Comparison of ENCODE assay signal across 10 cellular contexts in the genomic region with DNA sequence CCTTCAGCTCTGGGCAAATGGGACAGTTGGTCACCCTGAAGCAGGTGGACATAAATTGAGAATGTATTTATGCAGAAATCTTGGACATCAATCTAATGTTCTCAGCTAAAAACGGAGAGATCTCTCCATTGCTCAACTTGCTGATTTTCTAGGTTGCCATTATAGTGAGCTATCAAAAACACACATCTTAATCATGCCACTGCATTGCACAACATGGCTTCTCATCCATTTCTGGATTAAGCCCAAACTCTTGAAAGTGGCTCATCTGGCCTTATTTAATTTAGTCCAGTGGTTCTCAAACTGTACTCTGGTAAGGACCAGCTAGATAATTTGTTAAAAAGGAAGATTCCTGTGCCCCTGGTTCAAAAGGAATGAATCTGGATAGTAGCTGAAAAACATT.
A peak's percentile ranks its signal among the peaks of the same experiment; 100 is the strongest.
DNase-seq lines count a peak whose midpoint lies in the region; ATAC-seq and TF ChIP-seq lines count a peak whose summit lies in the region.
"Had no signal": no experiment of that assay in that cellular context is flagged by ENCODE, and none has a peak within 500 bp of the region (broad histone marks: within the 10 kb centered on the region; RNA-seq: fewer than 3 reads in every experiment).

No MANE protein-coding gene starts in this region.

- peaks cover 33% of the 10 kb centered on the region for H3K4me1 ChIP-seq in parathyroid adenoma

- H3K4me2 ChIP-seq in parathyroid adenoma (ENCODE audit: low read length), result no peak overlapping the region

- no peaks in the 10 kb centered on the region for H3K9me3 ChIP-seq in parathyroid adenoma (ENCODE audit: control insufficient read depth, low read length)
- no peaks in the 10 kb centered on the region for H3K9me3 ChIP-seq in WERI-Rb-1 (ENCODE audit: severe bottlenecking)

- H2AFZ ChIP-seq in parathyroid adenoma, result peak overlapping the region; percentile 65

- H3K27ac ChIP-seq in parathyroid adenoma (no peak overlapping the region), WERI-Rb-1 (no peak overlapping the region)

- H3K27me3 ChIP-seq in parathyroid adenoma (ENCODE audit: control insufficient read depth, insufficient read depth, low read length) (no peaks in the 10 kb centered on the region), WERI-Rb-1 (ENCODE audit: insufficient read depth, low read depth, severe bottlenecking) (no peaks in the 10 kb centered on the region)

- DNase-seq in EL, result peak; percentile 42
- DNase-seq in OCI-M1 (lab: John Stamatoyannopoulos, UW), result peak; percentile 50
- peak; percentile 71 for DNase-seq in fibroblast of pulmonary artery (ENCODE audit: low read depth)
- no peak for DNase-seq in stimulated activated CD4-positive, alpha-beta T cell treated with anti-CD3 and anti-CD28 coated beads, Interleukin-2, amount 100 ng/mL, for 24 hours
- DNase-seq in effector CD8-positive, alpha-beta T cell (lab: John Stamatoyannopoulos, UW), result no peak
- no peak for DNase-seq in WERI-Rb-1
- DNase-seq: activated T-cell treated with anti-CD3 and anti-CD28 coated beads, Interleukin-2, amount 50 U/mL, for 24 hours; stimulated activated naive CD8-positive, alpha-beta T cell treated with anti-CD3 and anti-CD28 coated beads, Interleukin-15, amount 100 ng/mL, for 72 hours had no signal

- H3K9ac ChIP-seq in parathyroid adenoma, result no peak overlapping the region

- no peak for TF ChIP-seq CTCF in fibroblast of pulmonary artery (IDR thresholded peaks at IDR 0.05; ENCODE audit: low read length, missing control alignments)
- no peak for TF ChIP-seq CTCF in parathyroid adenoma (IDR thresholded peaks at IDR 0.05)
- TF ChIP-seq CTCF in WERI-Rb-1 (IDR thresholded peaks at IDR 0.05; ENCODE audit: low read depth, low read length), result no peak

- H3K36me3 ChIP-seq in parathyroid adenoma (ENCODE audit: control insufficient read depth, insufficient read depth, low read length) (no peaks in the 10 kb centered on the region), WERI-Rb-1 (no peaks in the 10 kb centered on the region)

- no peaks in the 10 kb centered on the region for H3K79me2 ChIP-seq in parathyroid adenoma

- ATAC-seq in GM21381 (IDR thresholded peaks at IDR 0.05; ENCODE audit: unreplicated experiment), result no peak
- ATAC-seq: stimulated activated naive CD8-positive, alpha-beta T cell treated with anti-CD3 and anti-CD28 coated beads, Interleukin-15, amount 100 ng/mL, for 72 hours had no signal

- H3K4me3 ChIP-seq in fibroblast of pulmonary artery (replicated peaks; ENCODE audit: low read depth, low read length) (no peak overlapping the region), parathyroid adenoma (ENCODE audit: low read depth, low read length) (no peak overlapping the region), WERI-Rb-1 (ENCODE audit: low read depth, low read length) (no peak overlapping the region)

Comparison
In these comparisons a context has a peak if more than half of its experiments do, and no peak if none do; other contexts are left out.
1. DNase-seq: peak in EL (single experiment), OCI-M1 (single experiment) and fibroblast of pulmonary artery (single experiment); none in stimulated activated CD4-positive, alpha-beta T cell treated with anti-CD3 and anti-CD28 coated beads, Interleukin-2, amount 100 ng/mL, for 24 hours (0 of 2), effector CD8-positive, alpha-beta T cell (single experiment) and WERI-Rb-1 (single experiment).